Comparison of ENCODE assay signal across 21 cellular contexts in the genomic region with DNA sequence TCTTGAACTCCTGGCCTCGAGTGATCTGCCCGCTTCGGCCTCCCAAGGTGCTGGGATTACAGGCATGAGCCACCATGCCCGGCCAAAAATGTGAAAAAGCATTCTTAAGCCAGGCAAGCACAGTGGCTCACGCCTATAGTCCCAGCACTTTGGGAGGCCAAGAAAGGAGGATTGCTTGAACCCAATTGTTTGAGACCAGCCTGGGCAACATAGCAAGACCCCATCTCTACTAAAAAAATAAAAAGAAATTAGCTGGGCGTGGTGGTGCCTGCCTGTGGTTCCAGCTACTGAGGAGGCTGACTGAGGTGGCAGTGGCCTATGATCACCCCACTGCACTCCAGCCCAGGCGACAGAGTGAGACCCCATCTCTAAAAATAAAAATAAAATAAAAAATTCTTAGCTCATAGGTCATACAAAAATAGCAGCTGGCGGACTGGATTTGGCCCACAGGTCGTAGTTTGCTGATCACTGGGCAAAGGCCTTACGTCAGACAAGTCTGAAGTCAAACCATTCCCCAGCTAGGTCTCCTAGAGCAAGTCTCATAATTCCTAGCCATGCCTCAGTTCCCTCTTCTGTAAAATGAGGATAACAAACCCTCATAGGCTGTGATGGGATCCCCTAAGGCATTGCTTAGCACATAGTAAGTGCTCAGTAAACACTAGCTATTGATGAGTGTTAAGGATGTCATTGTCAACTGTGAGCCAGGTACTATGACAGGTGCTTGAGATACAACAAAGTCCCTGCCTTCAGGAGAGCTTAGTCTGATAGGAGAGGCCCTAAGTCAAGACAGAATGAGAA.
"Had no signal": no experiment of that assay in that cellular context is flagged by ENCODE, and none has a peak within 500 bp of the region (broad histone marks: within the 10 kb centered on the region; RNA-seq: fewer than 3 reads in every experiment).

No MANE protein-coding gene starts in this region.

- H3K36me3 ChIP-seq: left ventricle myocardium inferior, sigmoid colon, vagina had no signal

- H3K4me1 ChIP-seq: foreskin keratinocyte had no signal

- H3K9me3 Mint-ChIP-seq: activated CD4-positive, alpha-beta memory T cell treated with anti-CD3 and anti-CD28 coated beads, Interleukin-2, amount 10 ng/mL, durations not matched to agents 7 days and 5 days; activated naive CD8-positive, alpha-beta T cell treated with anti-CD3 and anti-CD28 coated beads, Interleukin-2, amount 10 ng/mL, durations not matched to agents 7 days and 5 days; brain; central memory CD8-positive, alpha-beta T cell; naive B cell; neural crest cell; stimulated activated naive B cell treated with anti-CD40 and anti-IgM and Interleukin-4, amounts not matched to agents 10 μg/mL and 1 μg/mL and 100 μg/mL, for 72 hours had no signal

- ATAC-seq: activated CD8-positive, alpha-beta memory T cell treated with anti-CD3 and anti-CD28 coated beads, Interleukin-2, amount 10 ng/mL, durations not matched to agents 7 days and 5 days; stimulated activated naive B cell treated with anti-CD40 and anti-IgM and Interleukin-4, amounts not matched to agents 10 μg/mL and 1 μg/mL and 100 μg/mL, for 72 hours had no signal

- H3K27ac ChIP-seq: coronary artery, foreskin keratinocyte, left ventricle myocardium inferior, tibial artery had no signal

- H3K27me3 Mint-ChIP-seq: activated CD4-positive, alpha-beta memory T cell treated with anti-CD3 and anti-CD28 coated beads, Interleukin-2, amount 10 ng/mL, durations not matched to agents 7 days and 5 days; activated CD8-positive, alpha-beta memory T cell treated with anti-CD3 and anti-CD28 coated beads, Interleukin-2, amount 10 ng/mL, durations not matched to agents 7 days and 5 days; naive B cell; stimulated activated naive B cell treated with anti-CD40 and anti-IgM and Interleukin-4, amounts not matched to agents 10 μg/mL and 1 μg/mL and 100 μg/mL, for 72 hours had no signal

- H3K27ac Mint-ChIP-seq: activated CD4-positive, alpha-beta memory T cell treated with anti-CD3 and anti-CD28 coated beads, Interleukin-2, amount 10 ng/mL, durations not matched to agents 7 days and 5 days; activated CD8-positive, alpha-beta memory T cell treated with anti-CD3 and anti-CD28 coated beads, Interleukin-2, amount 10 ng/mL, durations not matched to agents 7 days and 5 days; activated naive CD8-positive, alpha-beta T cell treated with anti-CD3 and anti-CD28 coated beads, Interleukin-2, amount 10 ng/mL, durations not matched to agents 7 days and 5 days; stimulated activated naive B cell treated with anti-CD40 and anti-IgM and Interleukin-4, amounts not matched to agents 10 μg/mL and 1 μg/mL and 100 μg/mL, for 72 hours had no signal

- H3K27me3 ChIP-seq: foreskin keratinocyte, sigmoid colon, tibial artery, vagina had no signal

- H3K4me1 Mint-ChIP-seq: activated CD4-positive, alpha-beta memory T cell treated with anti-CD3 and anti-CD28 coated beads, Interleukin-2, amount 10 ng/mL, durations not matched to agents 7 days and 5 days; activated CD8-positive, alpha-beta memory T cell treated with anti-CD3 and anti-CD28 coated beads, Interleukin-2, amount 10 ng/mL, durations not matched to agents 7 days and 5 days; activated naive CD8-positive, alpha-beta T cell treated with anti-CD3 and anti-CD28 coated beads, Interleukin-2, amount 10 ng/mL, durations not matched to agents 7 days and 5 days; central memory CD8-positive, alpha-beta T cell had no signal

- H3K4me3 Mint-ChIP-seq: activated CD4-positive, alpha-beta memory T cell treated with anti-CD3 and anti-CD28 coated beads, Interleukin-2, amount 10 ng/mL, durations not matched to agents 7 days and 5 days; activated CD8-positive, alpha-beta memory T cell treated with anti-CD3 and anti-CD28 coated beads, Interleukin-2, amount 10 ng/mL, durations not matched to agents 7 days and 5 days; activated naive CD8-positive, alpha-beta T cell treated with anti-CD3 and anti-CD28 coated beads, Interleukin-2, amount 10 ng/mL, durations not matched to agents 7 days and 5 days; brain; central memory CD8-positive, alpha-beta T cell; naive B cell; neural crest cell; stimulated activated naive B cell treated with anti-CD40 and anti-IgM and Interleukin-4, amounts not matched to agents 10 μg/mL and 1 μg/mL and 100 μg/mL, for 72 hours had no signal

- H3K4me3 ChIP-seq: coronary artery, left ventricle myocardium inferior, mucosa of descending colon, sigmoid colon, tibial artery, vagina had no signal

- H3K36me3 Mint-ChIP-seq: activated CD8-positive, alpha-beta memory T cell treated with anti-CD3 and anti-CD28 coated beads, Interleukin-2, amount 10 ng/mL, durations not matched to agents 7 days and 5 days; activated naive CD8-positive, alpha-beta T cell treated with anti-CD3 and anti-CD28 coated beads, Interleukin-2, amount 10 ng/mL, durations not matched to agents 7 days and 5 days; naive B cell had no signal

- H3K9me3 ChIP-seq: left ventricle myocardium inferior, mucosa of descending colon, sigmoid colon, tibial artery, vagina had no signal

- DNase-seq: activated CD4-positive, alpha-beta memory T cell treated with anti-CD3 and anti-CD28 coated beads, Interleukin-2, amount 10 ng/mL, durations not matched to agents 7 days and 5 days; activated CD4-positive, alpha-beta T cell treated with anti-CD3 and anti-CD28 coated beads for 48 hours; activated CD4-positive, CD25-positive, alpha-beta regulatory T cell; activated CD8-positive, alpha-beta memory T cell treated with anti-CD3 and anti-CD28 coated beads, Interleukin-2, amount 10 ng/mL, durations not matched to agents 7 days and 5 days; activated naive CD4-positive, alpha-beta T cell treated with Interleukin-2 at 50 U/mL for 16 hours; activated naive CD8-positive, alpha-beta T cell treated with anti-CD3 and anti-CD28 coated beads, Interleukin-2, amount 10 ng/mL, durations not matched to agents 7 days and 5 days; foreskin keratinocyte; glutamatergic neuron; kidney glomerular epithelial cell; left ventricle myocardium inferior; mucosa of descending colon; naive B cell; sigmoid colon; stimulated activated naive B cell treated with anti-CD40 and anti-IgM and Interleukin-4, amounts not matched to agents 10 μg/mL and 1 μg/mL and 100 μg/mL, for 72 hours; SW 1271; tibial artery had no signal
